In the genomic region with DNA sequence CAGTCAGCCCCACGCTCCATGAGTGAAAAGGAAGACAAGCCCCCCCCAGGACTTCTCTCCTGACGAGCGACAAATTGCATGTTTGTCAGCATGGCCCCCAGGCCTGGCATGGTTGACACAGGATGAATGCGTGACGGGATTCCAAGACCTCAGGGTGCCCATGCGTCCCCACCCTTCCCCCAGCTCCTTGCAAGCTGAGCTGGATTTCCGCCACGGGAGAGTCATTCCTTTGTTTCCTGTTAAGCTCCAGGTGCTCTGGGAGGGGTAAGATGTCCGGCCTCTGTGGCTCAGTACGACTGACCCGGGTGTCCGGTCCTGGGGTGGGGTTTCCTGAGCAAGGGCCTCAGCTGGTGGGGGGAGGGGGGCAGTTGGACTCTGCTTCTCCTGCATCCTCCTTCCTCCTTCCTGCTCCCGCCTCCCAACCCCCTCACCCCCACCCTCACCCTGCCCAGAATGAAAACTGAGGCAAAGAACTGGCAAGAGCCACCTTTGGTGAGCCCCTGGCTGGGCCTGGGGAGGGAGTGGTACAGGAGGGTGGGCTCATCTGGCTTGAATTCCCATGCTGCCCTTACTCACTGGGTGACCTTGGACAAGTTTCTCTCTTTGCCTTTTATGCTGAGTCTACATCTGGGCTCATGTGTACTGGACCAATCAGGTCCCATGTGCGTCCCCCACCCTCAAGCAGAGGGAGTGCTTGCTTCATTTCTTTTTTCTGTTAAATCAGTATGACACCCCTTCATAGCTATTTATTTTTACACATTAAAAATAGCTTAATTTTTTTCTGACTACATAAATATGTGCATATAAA, we compare ENCODE assay signal across 9 cellular contexts. TPM values are rescaled to one million over a fixed set of nuclear protein-coding genes. Genes with fewer than 3 reads are reported as not detected.
DNase-seq lines count a peak whose midpoint lies in the region; ATAC-seq and TF ChIP-seq lines count a peak whose summit lies in the region.
"Had no signal": no experiment of that assay in that cellular context is flagged by ENCODE, and none has a peak within 500 bp of the region (broad histone marks: within the 10 kb centered on the region; RNA-seq: fewer than 3 reads in every experiment).

No MANE protein-coding gene starts in this region.

- H3K79me2 ChIP-seq in neural cell (replicated peaks; ENCODE audit: insufficient read depth, low read length): no peaks in the 10 kb centered on the region

- H3K27me3 ChIP-seq in esophagus muscularis mucosa (no peaks in the 10 kb centered on the region), neural cell (ENCODE audit: insufficient read depth, low read depth, low read length) (peaks cover 7% of the 10 kb centered on the region)

- no peaks in the 10 kb centered on the region for H3F3A ChIP-seq in neural cell (ENCODE audit: insufficient read depth, low read length, poor library complexity, severe bottlenecking)

- H2AFZ ChIP-seq in neural cell (ENCODE audit: low read depth, low read length): no peak overlapping the region

- TF ChIP-seq CTCF in esophagus muscularis mucosa (IDR thresholded peaks at IDR 0.05) (no peak), neural cell (IDR thresholded peaks at IDR 0.05; ENCODE audit: poor library complexity, severe bottlenecking) (no peak)

- TF ChIP-seq EP300 in esophagus muscularis mucosa (IDR thresholded peaks at IDR 0.05) (peak; percentile 11), neural cell (conservative IDR thresholded peaks at IDR 0.05; ENCODE audit: poor library complexity, severe bottlenecking) (no peak)

- intact Hi-C loops in esophagus muscularis mucosa (cut with DNase I): loop anchor here (1.0 kb wide), 1 partner anchor 42 kb away; no protein-coding TSS in a partner anchor

- ATAC-seq in GM18861 (IDR thresholded peaks at IDR 0.05; ENCODE audit: unreplicated experiment): no peak
- no peak for ATAC-seq in HG03432 (IDR thresholded peaks at IDR 0.05; ENCODE audit: unreplicated experiment)

- no peaks in the 10 kb centered on the region for H4K20me1 ChIP-seq in neural cell (ENCODE audit: insufficient read depth)

- 50% methylated on average over 12 of the region's 14 CpGs for WGBS in esophagus muscularis mucosa

- H3K4me2 ChIP-seq in neural cell (ENCODE audit: low read length): no peak overlapping the region

- H3K27ac ChIP-seq in esophagus muscularis mucosa (replicated peaks in 1 of 4) (peak overlapping the region; percentile 95 to 97 (median 96)), neural cell (ENCODE audit: low read length) (no peak overlapping the region)
- H3K27ac ChIP-seq: cardiac muscle cell had no signal

- no peaks in the 10 kb centered on the region for H3K9me2 ChIP-seq in neural cell (ENCODE audit: insufficient read depth, low read length)

- H3K36me3 ChIP-seq in esophagus muscularis mucosa (peaks cover 19 to 31% (median 28%) of the 10 kb centered on the region in 4 donors), neural cell (ENCODE audit: insufficient read depth, low read length) (no peaks in the 10 kb centered on the region)
- H3K36me3 ChIP-seq: cardiac muscle cell had no signal

- DNase-seq in CMK (ENCODE audit: low read depth) (peak; percentile 41), NCI-H774 (lab: John Stamatoyannopoulos, UW) (peak; percentile 17), esophagus muscularis mucosa (ENCODE audit: extremely low spot score) (peak; percentile 95), NCI-H2107 (lab: John Stamatoyannopoulos, UW) (no peak), T-helper 1 cell (no peak)

- TF ChIP-seq RAD21 in neural cell (conservative IDR thresholded peaks at IDR 0.05): no peak

- H3K9me3 ChIP-seq in esophagus muscularis mucosa (no peaks in the 10 kb centered on the region), neural cell (ENCODE audit: low read length) (no peaks in the 10 kb centered on the region)

- no peak overlapping the region for H3K9ac ChIP-seq in neural cell (ENCODE audit: low read length)

- H3K4me3 ChIP-seq in esophagus muscularis mucosa (peak overlapping the region; percentile 87 to 100 (median 88)), neural cell (ENCODE audit: low read length) (peak overlapping the region; percentile 33)
- H3K4me3 ChIP-seq: cardiac muscle cell had no signal

- no peak for TF ChIP-seq POLR2A in esophagus muscularis mucosa (IDR thresholded peaks at IDR 0.05; ENCODE audit: low read depth)

- peaks cover 49 to 88% (median 86%) of the 10 kb centered on the region in 4 donors for H3K4me1 ChIP-seq in esophagus muscularis mucosa

TF ChIP-seq in neural cell, 6 proteins besides CTCF, POLR2A, EP300 and RAD21:
- TF ChIP-seq SMC3 (conservative IDR thresholded peaks at IDR 0.05; ENCODE audit: poor library complexity): no peak
- TF ChIP-seq, protein P1, sequence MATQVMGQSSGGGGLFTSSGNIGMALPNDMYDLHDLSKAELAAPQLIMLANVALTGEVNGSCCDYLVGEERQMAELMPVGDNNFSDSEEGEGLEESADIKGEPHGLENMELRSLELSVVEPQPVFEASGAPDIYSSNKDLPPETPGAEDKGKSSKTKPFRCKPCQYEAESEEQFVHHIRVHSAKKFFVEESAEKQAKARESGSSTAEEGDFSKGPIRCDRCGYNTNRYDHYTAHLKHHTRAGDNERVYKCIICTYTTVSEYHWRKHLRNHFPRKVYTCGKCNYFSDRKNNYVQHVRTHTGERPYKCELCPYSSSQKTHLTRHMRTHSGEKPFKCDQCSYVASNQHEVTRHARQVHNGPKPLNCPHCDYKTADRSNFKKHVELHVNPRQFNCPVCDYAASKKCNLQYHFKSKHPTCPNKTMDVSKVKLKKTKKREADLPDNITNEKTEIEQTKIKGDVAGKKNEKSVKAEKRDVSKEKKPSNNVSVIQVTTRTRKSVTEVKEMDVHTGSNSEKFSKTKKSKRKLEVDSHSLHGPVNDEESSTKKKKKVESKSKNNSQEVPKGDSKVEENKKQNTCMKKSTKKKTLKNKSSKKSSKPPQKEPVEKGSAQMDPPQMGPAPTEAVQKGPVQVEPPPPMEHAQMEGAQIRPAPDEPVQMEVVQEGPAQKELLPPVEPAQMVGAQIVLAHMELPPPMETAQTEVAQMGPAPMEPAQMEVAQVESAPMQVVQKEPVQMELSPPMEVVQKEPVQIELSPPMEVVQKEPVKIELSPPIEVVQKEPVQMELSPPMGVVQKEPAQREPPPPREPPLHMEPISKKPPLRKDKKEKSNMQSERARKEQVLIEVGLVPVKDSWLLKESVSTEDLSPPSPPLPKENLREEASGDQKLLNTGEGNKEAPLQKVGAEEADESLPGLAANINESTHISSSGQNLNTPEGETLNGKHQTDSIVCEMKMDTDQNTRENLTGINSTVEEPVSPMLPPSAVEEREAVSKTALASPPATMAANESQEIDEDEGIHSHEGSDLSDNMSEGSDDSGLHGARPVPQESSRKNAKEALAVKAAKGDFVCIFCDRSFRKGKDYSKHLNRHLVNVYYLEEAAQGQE (IDR thresholded peaks at IDR 0.05; ENCODE audit: borderline replicate concordance): no peak
- TF ChIP-seq EZH2 (IDR thresholded peaks at IDR 0.05; ENCODE audit: borderline replicate concordance, insufficient read depth, low read length, poor library complexity, severe bottlenecking): no peak
- TF ChIP-seq MXI1 (conservative IDR thresholded peaks at IDR 0.05; ENCODE audit: poor library complexity, severe bottlenecking): no peak
- TF ChIP-seq POLR2AphosphoS5 (IDR thresholded peaks at IDR 0.05): no peak
- no peak for TF ChIP-seq TAF1 (IDR thresholded peaks at IDR 0.05; ENCODE audit: low read depth)
TF ChIP-seq in neural cell: peak in this region for 0.

RNA-seq across cellular contexts. Expression of a gene that starts 2.5 kb away (rescaled TPM):
- 10 to 100 TPM; 39.9 to 90.1 (median 54.4) TPM for total RNA-seq in esophagus muscularis mucosa
- 0.56 and 1.3 TPM in 2 replicates for polyA plus RNA-seq in neural cell
- polyA minus RNA-seq in neural cell: 4.1 and 6.1 TPM in 2 replicates

RNA-seq across cellular contexts. Expression of a gene that starts 16.5 kb away (rescaled TPM):
- total RNA-seq in esophagus muscularis mucosa: 10 to 100 TPM; 40.3 to 60.6 (median 52.9) TPM
- polyA plus RNA-seq in neural cell: 57.8 and 60.9 TPM in 2 replicates
- 62.8 and 66.9 TPM in 2 replicates for polyA minus RNA-seq in neural cell

RNA-seq across cellular contexts. Expression of a gene that starts 37.4 kb away (rescaled TPM):
- total RNA-seq in esophagus muscularis mucosa: under 1 TPM in 1 of 4 donors, not detected in 3; 0.19 TPM
- polyA plus RNA-seq in neural cell: 16.1 and 23.1 TPM in 2 replicates
- 16.2 and 19.5 TPM in 2 replicates for polyA minus RNA-seq in neural cell

RNA-seq across cellular contexts. Expression of a gene that starts 55.4 kb away (rescaled TPM):
- 10 to 100 TPM; 14.7 to 26.6 (median 17.3) TPM for total RNA-seq in esophagus muscularis mucosa
- polyA plus RNA-seq in neural cell: 4.3 and 7.2 TPM in 2 replicates
- polyA minus RNA-seq in neural cell: 1.2 and 5.4 TPM in 2 replicates

Comparison
In these comparisons a context has a peak if more than half of its experiments do, and no peak if none do; other contexts are left out.
1. DNase-seq: peak in CMK (single experiment), NCI-H774 (single experiment) and esophagus muscularis mucosa (single experiment); none in NCI-H2107 (single experiment) and T-helper 1 cell (0 of 5).